Comparison of ENCODE assay signal across 8 cellular contexts in genomic region chr4:15956179-15956850, GRCh38. TPM values are rescaled to one million over a fixed set of nuclear protein-coding genes. Genes with fewer than 3 reads are reported as not detected.
DNase-seq lines count a peak whose midpoint lies in the region; ATAC-seq and TF ChIP-seq lines count a peak whose summit lies in the region.

No MANE protein-coding gene starts in this region.

- H3K4me3 ChIP-seq in adipocyte (ENCODE audit: low read length) = no peak overlapping the region
- H3K4me3 ChIP-seq in left ventricle myocardium inferior = no peak overlapping the region

- no peak overlapping the region for H3K9ac ChIP-seq in adipocyte (ENCODE audit: low read length)

- TF ChIP-seq CTCF in left ventricle myocardium inferior (IDR thresholded peaks at IDR 0.05; ENCODE audit: borderline replicate concordance) = peak; percentile 89

- ATAC-seq in GM18499 (IDR thresholded peaks at IDR 0.05; ENCODE audit: insufficient read depth, unreplicated experiment) (peak; percentile 72), HG02678 (IDR thresholded peaks at IDR 0.05; ENCODE audit: unreplicated experiment) (peak; percentile 93), sciatic nerve (peak; percentile 82)

- peak; percentile 63 for DNase-seq in NCI-H1092 (lab: John Stamatoyannopoulos, UW)
- peak; percentile 72 for DNase-seq in SW480 (ENCODE audit: low spot score)
- DNase-seq in adipocyte (ENCODE audit: low read depth) = peak; percentile 80
- peak; percentile 66 for DNase-seq in left ventricle myocardium inferior
- DNase-seq in sciatic nerve (ENCODE audit: low spot score) = peak; percentile 86
- no peak for DNase-seq in mesenteric fat pad (ENCODE audit: low spot score)

- H3K4me1 ChIP-seq in adipocyte (ENCODE audit: control insufficient read depth, insufficient read depth, low read length) = peaks cover 5% of the 10 kb centered on the region
- no peaks in the 10 kb centered on the region for H3K4me1 ChIP-seq in left ventricle myocardium inferior

- H3K9me3 ChIP-seq in adipocyte (ENCODE audit: control insufficient read depth, low read length) (no peaks in the 10 kb centered on the region), left ventricle myocardium inferior (replicated peaks) (no peaks in the 10 kb centered on the region)

- H3K27me3 ChIP-seq in adipocyte (replicated peaks; ENCODE audit: control insufficient read depth, insufficient read depth, low read length) (no peaks in the 10 kb centered on the region), left ventricle myocardium inferior (ENCODE audit: low read depth) (peaks cover 7% of the 10 kb centered on the region)

- H3K27ac ChIP-seq in left ventricle myocardium inferior (replicated peaks) = no peak overlapping the region

- intact Hi-C loops in left ventricle myocardium inferior (cut with micrococcal nuclease) = loop anchor here (5.0 to 10.0 kb wide), 2 partner anchors 152 to 224 kb away; no protein-coding TSS in a partner anchor
- intact Hi-C loops in sciatic nerve (cut with DNase I) = loop anchor here (10.0 kb wide), 1 partner anchor 152 kb away; no protein-coding TSS in a partner anchor

- no peaks in the 10 kb centered on the region for H3K36me3 ChIP-seq in adipocyte (ENCODE audit: control insufficient read depth, insufficient read depth, low read length, severe bottlenecking)
- H3K36me3 ChIP-seq in left ventricle myocardium inferior = no peaks in the 10 kb centered on the region

RNA-seq across cellular contexts. Expression of gene FGFBP2, which starts 6.7 kb away (rescaled TPM):
- total RNA-seq in left ventricle myocardium inferior (1.2 TPM), sciatic nerve (129 TPM), mesenteric fat pad (16.3 TPM)

RNA-seq across cellular contexts. Expression of gene FGFBP1, which starts 17.8 kb away (rescaled TPM):
- total RNA-seq in left ventricle myocardium inferior (not detected), sciatic nerve (not detected), mesenteric fat pad (0.26 TPM)
